Comparison of ENCODE assay signal across 10 cellular contexts in genomic region chr1:29145739-29146437, GRCh38. TPM values are rescaled to one million over a fixed set of nuclear protein-coding genes. Genes with fewer than 3 reads are reported as not detected.
A peak's percentile ranks its signal among the peaks of the same experiment; 100 is the strongest.
DNase-seq lines count a peak whose midpoint lies in the region; ATAC-seq, FAIRE-seq and TF ChIP-seq lines count a peak whose summit lies in the region.
"Had no signal": no experiment of that assay in that cellular context is flagged by ENCODE, and none has a peak within 500 bp of the region (broad histone marks: within the 10 kb centered on the region; RNA-seq: fewer than 3 reads in every experiment).

No MANE protein-coding gene starts in this region.

- no peaks in the 10 kb centered on the region for H3K9me3 Mint-ChIP-seq in activated T-helper 1 cell treated with anti-CD3 and anti-CD28 coated beads, Interleukin-12 subunit alpha, Interleukin-12 subunit beta, Interleukin-2, Interleukin-4 antibody, amounts not matched to agents 30 ng/mL and 10 ng/mL and 1 ng/mL, durations not matched to agents 14 hours and 24 hours and 36 hours

- POLR2A ChIA-PET in HEK293T (lab: Yijun Ruan, JAX) = interaction anchor here (1.0 kb wide), 1 partner anchor 21 kb away, joined by 3 read pairs; no protein-coding TSS in a partner anchor

- H3K27ac Mint-ChIP-seq in activated T-helper 1 cell treated with anti-CD3 and anti-CD28 coated beads, Interleukin-12 subunit alpha, Interleukin-12 subunit beta, Interleukin-2, Interleukin-4 antibody, amounts not matched to agents 30 ng/mL and 10 ng/mL and 1 ng/mL, durations not matched to agents 14 hours and 24 hours and 36 hours = peak overlapping the region; percentile 26

- H3K4me1 ChIP-seq in gastroesophageal sphincter = peaks cover 0 to 11% (median 0%) of the 10 kb centered on the region in 3 donors
- no peaks in the 10 kb centered on the region for H3K4me1 ChIP-seq in psoas muscle
- no peaks in the 10 kb centered on the region for H3K4me1 ChIP-seq in tibial nerve

- H3K4me3 ChIP-seq in gastroesophageal sphincter (no peak overlapping the region), psoas muscle (no peak overlapping the region), tibial nerve (no peak overlapping the region)

- CTCF ChIA-PET in HEK293T (lab: Yijun Ruan, JAX) = no interaction called here

- intact Hi-C loops in activated T-helper 1 cell treated with anti-CD3 and anti-CD28 coated beads, Interleukin-12 subunit alpha, Interleukin-12 subunit beta, Interleukin-2, Interleukin-4 antibody, amounts not matched to agents 30 ng/mL and 10 ng/mL and 1 ng/mL, durations not matched to agents 14 hours and 24 hours and 36 hours (cut with micrococcal nuclease) = no loop called here
- intact Hi-C loops in psoas muscle (cut with DNase I) = no loop called here

- TF ChIP-seq EP300 in gastroesophageal sphincter (IDR thresholded peaks at IDR 0.05) (no peak), tibial nerve (IDR thresholded peaks at IDR 0.05) (no peak)

- peaks cover 63% of the 10 kb centered on the region for H3K36me3 Mint-ChIP-seq in activated T-helper 1 cell treated with anti-CD3 and anti-CD28 coated beads, Interleukin-12 subunit alpha, Interleukin-12 subunit beta, Interleukin-2, Interleukin-4 antibody, amounts not matched to agents 30 ng/mL and 10 ng/mL and 1 ng/mL, durations not matched to agents 14 hours and 24 hours and 36 hours (ENCODE audit: low read depth)

- H3K27ac ChIP-seq in gastroesophageal sphincter = peak overlapping the region in 3 of 4 donors; percentile 5 to 37 (median 18)
- no peak overlapping the region for H3K27ac ChIP-seq in psoas muscle
- H3K27ac ChIP-seq in tibial nerve = no peak overlapping the region

- DNase-seq in H54 (ENCODE audit: insufficient read length, low spot score) = no peak
- DNase-seq in activated T-helper 1 cell treated with anti-CD3 and anti-CD28 coated beads, Interleukin-12 subunit alpha, Interleukin-12 subunit beta, Interleukin-2, Interleukin-4 antibody, amounts not matched to agents 30 ng/mL and 10 ng/mL and 1 ng/mL, durations not matched to agents 14 hours and 24 hours and 36 hours (ENCODE audit: low spot score) = no peak
- DNase-seq in psoas muscle = no peak
- no peak for DNase-seq in nucleus accumbens (lab: John Stamatoyannopoulos, UW)
- no peak for DNase-seq in HEK293T (ENCODE audit: extremely low spot score)
- DNase-seq in COLO829 (ENCODE audit: low spot score) = no peak
- no peak for DNase-seq in tibial nerve (ENCODE audit: low spot score in 2 of 2)
- DNase-seq: NCI-H446 treated with DMSO at 0.1 percent for 48 hours had no signal

- H3K36me3 ChIP-seq in gastroesophageal sphincter (peaks cover 3 to 80% of the 10 kb centered on the region in 2 donors), psoas muscle (ENCODE audit: insufficient read depth in 1 of 2, low read depth in 1 of 2) (peaks cover 0 to 65% of the 10 kb centered on the region in 2 donors), tibial nerve (peaks cover 5 to 89% (median 24%) of the 10 kb centered on the region in 3 donors)

- H3K4me3 Mint-ChIP-seq in activated T-helper 1 cell treated with anti-CD3 and anti-CD28 coated beads, Interleukin-12 subunit alpha, Interleukin-12 subunit beta, Interleukin-2, Interleukin-4 antibody, amounts not matched to agents 30 ng/mL and 10 ng/mL and 1 ng/mL, durations not matched to agents 14 hours and 24 hours and 36 hours = no peak overlapping the region

- no peaks in the 10 kb centered on the region for H3K27me3 ChIP-seq in gastroesophageal sphincter
- no peaks in the 10 kb centered on the region for H3K27me3 ChIP-seq in psoas muscle (ENCODE audit: insufficient read depth in 3 of 3, low read length in 2 of 3)
- H3K27me3 ChIP-seq in tibial nerve = no peaks in the 10 kb centered on the region

- TF ChIP-seq POLR2A in H54 (IDR thresholded peaks at IDR 0.05; ENCODE audit: low read depth, low read length) (no peak), gastroesophageal sphincter (IDR thresholded peaks at IDR 0.05) (no peak), tibial nerve (IDR thresholded peaks at IDR 0.05) (no peak)

- no peak for ATAC-seq in gastroesophageal sphincter
- ATAC-seq in psoas muscle = peak in 3 of 4 donors; percentile 35 to 44 (median 40)

- H3K27me3 Mint-ChIP-seq in activated T-helper 1 cell treated with anti-CD3 and anti-CD28 coated beads, Interleukin-12 subunit alpha, Interleukin-12 subunit beta, Interleukin-2, Interleukin-4 antibody, amounts not matched to agents 30 ng/mL and 10 ng/mL and 1 ng/mL, durations not matched to agents 14 hours and 24 hours and 36 hours (ENCODE audit: insufficient read depth) = no peaks in the 10 kb centered on the region

- 46 to 51% methylated on average over 7 to 8 of the region's 8 CpGs for WGBS in gastroesophageal sphincter (ENCODE audit: low coverage in 1 of 2), 2 donors
- 66 to 82% (median 71%) methylated on average over 8 of the region's 8 CpGs for WGBS in psoas muscle, 3 donors
- 71 to 77% methylated on average over 8 of the region's 8 CpGs for WGBS in tibial nerve, 2 donors

- H3K4me1 Mint-ChIP-seq in activated T-helper 1 cell treated with anti-CD3 and anti-CD28 coated beads, Interleukin-12 subunit alpha, Interleukin-12 subunit beta, Interleukin-2, Interleukin-4 antibody, amounts not matched to agents 30 ng/mL and 10 ng/mL and 1 ng/mL, durations not matched to agents 14 hours and 24 hours and 36 hours (ENCODE audit: low read depth) = no peaks in the 10 kb centered on the region

- peak; percentile 65 for FAIRE-seq in H54 (lab: Jason Lieb, UNC)

- H3K9me3 ChIP-seq in gastroesophageal sphincter = no peaks in the 10 kb centered on the region
- H3K9me3 ChIP-seq in psoas muscle = no peaks in the 10 kb centered on the region
- no peaks in the 10 kb centered on the region for H3K9me3 ChIP-seq in tibial nerve

- TF ChIP-seq CTCF in gastroesophageal sphincter (IDR thresholded peaks at IDR 0.05) (no peak), psoas muscle (IDR thresholded peaks at IDR 0.05) (no peak), tibial nerve (IDR thresholded peaks at IDR 0.05) (no peak)

TF ChIP-seq in HEK293T, 16 proteins besides CTCF, POLR2A, EP300 and RAD21:
- TF ChIP-seq SUZ12 (IDR thresholded peaks at IDR 0.05) = no peak
- no peak for TF ChIP-seq BHLHE40 (IDR thresholded peaks at IDR 0.05; ENCODE audit: borderline replicate concordance)
- TF ChIP-seq NFRKB (IDR thresholded peaks at IDR 0.05) = no peak
- no peak for TF ChIP-seq TARDBP (IDR thresholded peaks at IDR 0.05)
- TF ChIP-seq HDGF (IDR thresholded peaks at IDR 0.05; ENCODE audit: borderline replicate concordance) = no peak
- no peak for TF ChIP-seq CTBP1 (IDR thresholded peaks at IDR 0.05; ENCODE audit: borderline replicate concordance)
- no peak for TF ChIP-seq FOXK2 (IDR thresholded peaks at IDR 0.05)
- TF ChIP-seq PKNOX1 (IDR thresholded peaks at IDR 0.05) = no peak
- no peak for TF ChIP-seq SP1 (IDR thresholded peaks at IDR 0.05)
- no peak for TF ChIP-seq ELF4 (IDR thresholded peaks at IDR 0.05)
- no peak for TF ChIP-seq L3MBTL2 (conservative IDR thresholded peaks at IDR 0.05)
- no peak for TF ChIP-seq ARNT (IDR thresholded peaks at IDR 0.05)
- no peak for TF ChIP-seq FOXA1 (IDR thresholded peaks at IDR 0.05)
- TF ChIP-seq LEF1 (IDR thresholded peaks at IDR 0.05; ENCODE audit: borderline replicate concordance) = no peak
- TF ChIP-seq FOXM1 (IDR thresholded peaks at IDR 0.05; ENCODE audit: borderline replicate concordance) = no peak
- no peak for TF ChIP-seq ZNF384 (IDR thresholded peaks at IDR 0.05)

RNA-seq across cellular contexts. Expression of gene TMEM200B, which starts 22.2 kb away (rescaled TPM):
- 0.47 and 0.56 TPM in 2 replicates for total RNA-seq in activated T-helper 1 cell treated with anti-CD3 and anti-CD28 coated beads, Interleukin-12 subunit alpha, Interleukin-12 subunit beta, Interleukin-2, Interleukin-4 antibody, amounts not matched to agents 30 ng/mL and 10 ng/mL and 1 ng/mL, durations not matched to agents 14 hours and 24 hours and 36 hours
- total RNA-seq in gastroesophageal sphincter (10 to 100 TPM; 22.6 to 39.7 (median 30.7) TPM), psoas muscle (under 1 TPM; 0.42 to 0.99 (median 0.73) TPM), tibial nerve (10 to 100 TPM; 16.1 to 27.7 (median 22.6) TPM)
- 1 to 10 TPM in 1 of 3 donors, under 1 TPM in 2; 0.55 to 1.3 (median 0.67) TPM for polyA plus RNA-seq in psoas muscle
- total RNA-seq: T-helper 2 cell treated with Interferon-gamma antibody and Interleukin-4, amounts not matched to agents 100 ng/mL and 5 ng/mL, for 36 hours had no signal

RNA-seq across cellular contexts. Expression of gene SRSF4, which starts 35.8 kb away (rescaled TPM):
- 129 and 135 TPM in 2 replicates for total RNA-seq in activated T-helper 1 cell treated with anti-CD3 and anti-CD28 coated beads, Interleukin-12 subunit alpha, Interleukin-12 subunit beta, Interleukin-2, Interleukin-4 antibody, amounts not matched to agents 30 ng/mL and 10 ng/mL and 1 ng/mL, durations not matched to agents 14 hours and 24 hours and 36 hours
- 100 to 1,000 TPM in 1 of 4 donors, 10 to 100 TPM in 3; 82.7 to 112 (median 96.8) TPM for total RNA-seq in gastroesophageal sphincter
- 10 to 100 TPM; 49.3 to 80.4 (median 66.8) TPM for total RNA-seq in psoas muscle
- polyA plus RNA-seq in psoas muscle = 10 to 100 TPM; 42.2 to 84.8 (median 70.1) TPM
- total RNA-seq in tibial nerve = 10 to 100 TPM; 63.4 to 75.9 (median 69.1) TPM

Comparison
In these comparisons a context has a peak if more than half of its experiments do, and no peak if none do; other contexts are left out.
1. H3K27ac ChIP-seq: peak in gastroesophageal sphincter (3 of 4); none in psoas muscle (single experiment) and tibial nerve (0 of 4).
2. RNA of gene TMEM200B, which starts 22.2 kb away (total RNA-seq): 22.6 to 39.7 TPM in gastroesophageal sphincter and 16.1 to 27.7 TPM in tibial nerve; 0.42 to 0.99 TPM in psoas muscle and 0.47 to 0.56 TPM in activated T-helper 1 cell treated with anti-CD3 and anti-CD28 coated beads, Interleukin-12 subunit alpha, Interleukin-12 subunit beta, Interleukin-2, Interleukin-4 antibody, amounts not matched to agents 30 ng/mL and 10 ng/mL and 1 ng/mL, durations not matched to agents 14 hours and 24 hours and 36 hours; every median in the first group is over 4 times any median in the second.